Comparison of ENCODE assay signal across 11 cellular contexts in genomic region chr20:3680701-3681351, GRCh38. TPM values are rescaled to one million over a fixed set of nuclear protein-coding genes. Genes with fewer than 3 reads are reported as not detected.
A peak's percentile ranks its signal among the peaks of the same experiment; 100 is the strongest.
DNase-seq lines count a peak whose midpoint lies in the region; ATAC-seq, FAIRE-seq and TF ChIP-seq lines count a peak whose summit lies in the region.
"Had no signal": no experiment of that assay in that cellular context is flagged by ENCODE, and none has a peak within 500 bp of the region (broad histone marks: within the 10 kb centered on the region; RNA-seq: fewer than 3 reads in every experiment).

No MANE protein-coding gene starts in this region.

- intact Hi-C loops in breast epithelium (cut with DNase I; ENCODE audit: low total_unique reads): no loop called here
- intact Hi-C loops in mammary epithelial cell (cut with micrococcal nuclease): no loop called here
- intact Hi-C loops in vagina (cut with DNase I): no loop called here

- peaks cover 0 to 7% of the 10 kb centered on the region in 2 donors for H3K4me1 ChIP-seq in breast epithelium
- H3K4me1 ChIP-seq in mammary epithelial cell (ENCODE audit: insufficient read depth, low read length): peaks cover 3% of the 10 kb centered on the region
- H3K4me1 ChIP-seq in neural progenitor cell: peaks cover 19% of the 10 kb centered on the region
- H3K4me1 ChIP-seq in vagina: peaks cover 41% of the 10 kb centered on the region

- H3K36me3 ChIP-seq in breast epithelium (no peaks in the 10 kb centered on the region), mammary epithelial cell (ENCODE audit: insufficient read depth, low read length) (no peaks in the 10 kb centered on the region), neural progenitor cell (no peaks in the 10 kb centered on the region), vagina (no peaks in the 10 kb centered on the region)

- H4K20me1 ChIP-seq in mammary epithelial cell (ENCODE audit: insufficient read depth, low read length) (no peaks in the 10 kb centered on the region), neural progenitor cell (ENCODE audit: low read depth) (no peaks in the 10 kb centered on the region)

- CTCF ChIA-PET in mammary epithelial cell (lab: Charles Lee; ENCODE audit: low non-redundant PET): no interaction called here

- no peak for FAIRE-seq in H54 (lab: Jason Lieb, UNC)
- FAIRE-seq: A549 had no signal

- H3K36me3 Mint-ChIP-seq in neural progenitor cell: no peaks in the 10 kb centered on the region

- no peak for TF ChIP-seq CTCF in breast epithelium (IDR thresholded peaks at IDR 0.05)
- TF ChIP-seq CTCF in mammary epithelial cell (conservative IDR thresholded peaks at IDR 0.05 in 1 of 2, IDR thresholded peaks at IDR 0.05 in 1 of 2; ENCODE audit: extremely low read depth in 1 of 2, insufficient read depth in 1 of 2, low read depth in 1 of 2, low read length in 2 of 2): no peak
- no peak for TF ChIP-seq CTCF in fibroblast of pulmonary artery (IDR thresholded peaks at IDR 0.05; ENCODE audit: low read length, missing control alignments)
- no peak for TF ChIP-seq CTCF in neural progenitor cell (IDR thresholded peaks at IDR 0.05)
- no peak for TF ChIP-seq CTCF in vagina (IDR thresholded peaks at IDR 0.05)

- peak overlapping the region; percentile 74 for H3K4me3 Mint-ChIP-seq in neural progenitor cell

- H2AFZ ChIP-seq in mammary epithelial cell (ENCODE audit: low read depth, low read length): no peak overlapping the region
- H2AFZ ChIP-seq in neural progenitor cell (replicated peaks): peak overlapping the region; percentile 99

- TF ChIP-seq POLR2A in breast epithelium (IDR thresholded peaks at IDR 0.05) (no peak), vagina (IDR thresholded peaks at IDR 0.05) (no peak), GM18505 (IDR thresholded peaks at IDR 0.05; ENCODE audit: borderline replicate concordance, extremely low read depth, insufficient read depth, insufficient read length) (no peak), H54 (IDR thresholded peaks at IDR 0.05; ENCODE audit: low read depth, low read length) (no peak)

- H3K79me2 ChIP-seq in mammary epithelial cell (ENCODE audit: insufficient read depth, low read length): no peaks in the 10 kb centered on the region
- H3K79me2 ChIP-seq in neural progenitor cell (ENCODE audit: low read depth): no peaks in the 10 kb centered on the region

- ATAC-seq in GM18505 (IDR thresholded peaks at IDR 0.05; ENCODE audit: unreplicated experiment) (no peak), HG02973 (IDR thresholded peaks at IDR 0.05; ENCODE audit: unreplicated experiment) (no peak)
- ATAC-seq: A549 had no signal

- H3K27me3 ChIP-seq in breast epithelium: peaks cover 0 to 27% of the 10 kb centered on the region in 2 donors
- peaks cover 19% of the 10 kb centered on the region for H3K27me3 ChIP-seq in mammary epithelial cell (ENCODE audit: insufficient read depth, low read length)
- H3K27me3 ChIP-seq in neural progenitor cell: peaks cover 35% of the 10 kb centered on the region
- no peaks in the 10 kb centered on the region for H3K27me3 ChIP-seq in vagina

- H3K9me3 ChIP-seq in breast epithelium: no peaks in the 10 kb centered on the region
- no peaks in the 10 kb centered on the region for H3K9me3 ChIP-seq in mammary epithelial cell (replicated peaks; ENCODE audit: insufficient read depth, low read length)
- H3K9me3 ChIP-seq in neural progenitor cell (ENCODE audit: low read depth): no peaks in the 10 kb centered on the region
- no peaks in the 10 kb centered on the region for H3K9me3 ChIP-seq in vagina
- H3K9me3 ChIP-seq: A549 had no signal

- peak overlapping the region; percentile 96 for H3K27ac Mint-ChIP-seq in neural progenitor cell

- BruUV-seq in mammary epithelial cell (replicated peaks; lab: Mats Ljungman, UMichigan): no TSS peak

- in situ Hi-C loops in mammary epithelial cell (cut with MboI; ENCODE audit: low sequenced_read_pairs in 2 of 2): no loop called here

- H3K4me3 ChIP-seq in breast epithelium: peak overlapping the region; percentile 54 to 74 (median 54)
- no peak overlapping the region for H3K4me3 ChIP-seq in mammary epithelial cell (replicated peaks in 1 of 3; ENCODE audit: insufficient read depth in 1 of 3, low read depth in 2 of 3, low read length in 3 of 3)
- H3K4me3 ChIP-seq in fibroblast of pulmonary artery (replicated peaks; ENCODE audit: low read depth, low read length): peak overlapping the region; percentile 51
- peak overlapping the region; percentile 51 for H3K4me3 ChIP-seq in neural progenitor cell
- peak overlapping the region; percentile 57 to 74 for H3K4me3 ChIP-seq in vagina
- H3K4me3 ChIP-seq: A549 had no signal

- peaks cover 25% of the 10 kb centered on the region for H3K4me1 Mint-ChIP-seq in neural progenitor cell

- dilution Hi-C loops in mammary epithelial cell (cut with HindIII; ENCODE audit: low sequenced_read_pairs): no loop called here

- H3K9ac ChIP-seq in mammary epithelial cell (ENCODE audit: insufficient read depth, low read length): no peak overlapping the region
- no peak overlapping the region for H3K9ac ChIP-seq in neural progenitor cell

- H3F3A ChIP-seq in neural progenitor cell (ENCODE audit: low read depth): peaks cover 15% of the 10 kb centered on the region

- no peaks in the 10 kb centered on the region for H3K9me3 Mint-ChIP-seq in neural progenitor cell

- H3K27ac ChIP-seq in breast epithelium (peak overlapping the region; percentile 68 to 84), mammary epithelial cell (ENCODE audit: insufficient read depth, low read depth, low read length) (no peak overlapping the region), neural progenitor cell (no peak overlapping the region), vagina (peak overlapping the region; percentile 89)

- peaks cover 20% of the 10 kb centered on the region for H3K27me3 Mint-ChIP-seq in neural progenitor cell (ENCODE audit: insufficient read depth, low read depth)

- 100% methylated on average over 1 of the region's 15 CpGs for WGBS in mammary epithelial cell (ENCODE audit: low coverage, missing lambda C conversion rate)

- DNase-seq in breast epithelium (ENCODE audit: low spot score in 2 of 2): no peak
- no peak for DNase-seq in mammary epithelial cell
- DNase-seq in fibroblast of pulmonary artery (ENCODE audit: low read depth): no peak
- peak; percentile 51 for DNase-seq in neural progenitor cell (ENCODE audit: low spot score)
- no peak for DNase-seq in vagina (ENCODE audit: extremely low spot score in 2 of 2)
- DNase-seq in H54 (ENCODE audit: insufficient read length, low spot score): no peak
- DNase-seq: NCI-H1694, PC-3 had no signal

- H3K4me2 ChIP-seq in mammary epithelial cell (ENCODE audit: insufficient read depth, low read depth, low read length) (no peak overlapping the region), neural progenitor cell (peak overlapping the region; percentile 92)

RNA-seq across cellular contexts. Expression of gene ADAM33, which starts 1.0 kb away (rescaled TPM):
- total RNA-seq in breast epithelium: 10 to 100 TPM; 29.4 to 39.5 (median 37.4) TPM
- total RNA-seq in mammary epithelial cell: under 1 TPM in 1 of 2 donors, not detected in 1; 0.33 TPM
- polyA plus RNA-seq in mammary epithelial cell: not detected
- polyA minus RNA-seq in mammary epithelial cell: not detected
- total RNA-seq in neural progenitor cell (ENCODE audit: low replicate concordance): 7.0 and 18.9 TPM in 2 replicates
- 119 TPM for total RNA-seq in vagina

RNA-seq across cellular contexts. Expression of gene GFRA4, which starts 17.6 kb away (rescaled TPM):
- total RNA-seq in breast epithelium: not detected
- not detected for total RNA-seq in mammary epithelial cell
- not detected for polyA plus RNA-seq in mammary epithelial cell
- not detected for polyA minus RNA-seq in mammary epithelial cell
- total RNA-seq in neural progenitor cell (ENCODE audit: low replicate concordance): not detected in 2 replicates
- total RNA-seq in vagina: not detected
- total RNA-seq: PC-3 had no signal
- polyA plus RNA-seq: A549 had no signal

RNA-seq across cellular contexts. Expression of gene SIGLEC1, which starts 31.6 kb away (rescaled TPM):
- total RNA-seq in breast epithelium (10 to 100 TPM in 1 of 3 donors, 1 to 10 TPM in 2; 2.0 to 32.0 (median 6.9) TPM), mammary epithelial cell (not detected), neural progenitor cell (ENCODE audit: low replicate concordance) (not detected in 2 replicates), vagina (8.8 TPM)
- not detected for polyA plus RNA-seq in mammary epithelial cell
- not detected for polyA minus RNA-seq in mammary epithelial cell
- total RNA-seq: PC-3 had no signal

RNA-seq across cellular contexts. Expression of gene HSPA12B, which starts 51.7 kb away (rescaled TPM):
- total RNA-seq in breast epithelium (10 to 100 TPM in 1 of 3 donors, 1 to 10 TPM in 2; 7.0 to 25.2 (median 9.3) TPM), mammary epithelial cell (not detected), neural progenitor cell (ENCODE audit: low replicate concordance) (0.15 and 0.71 TPM in 2 replicates), vagina (21.6 TPM)
- not detected for polyA plus RNA-seq in mammary epithelial cell
- polyA minus RNA-seq in mammary epithelial cell: not detected
- total RNA-seq: PC-3 had no signal

Comparison
In these comparisons a context has a peak if more than half of its experiments do, and no peak if none do; other contexts are left out.
1. H3K27ac ChIP-seq: peak in breast epithelium (2 of 2) and vagina (single experiment); none in mammary epithelial cell (single experiment) and neural progenitor cell (single experiment).
2. H3K4me3 ChIP-seq: peak in breast epithelium (3 of 3), fibroblast of pulmonary artery (single experiment), neural progenitor cell (single experiment) and vagina (2 of 2); none in mammary epithelial cell (0 of 3).